Comparison of ENCODE assay signal across 10 cellular contexts in genomic region chr16:177394-177822, GRCh38. TPM values are rescaled to one million over a fixed set of nuclear protein-coding genes. Genes with fewer than 3 reads are reported as not detected.
DNase-seq lines count a peak whose midpoint lies in the region; ATAC-seq, FAIRE-seq and TF ChIP-seq lines count a peak whose summit lies in the region.
"Had no signal": no experiment of that assay in that cellular context is flagged by ENCODE, and none has a peak within 500 bp of the region (broad histone marks: within the 10 kb centered on the region; RNA-seq: fewer than 3 reads in every experiment).

No MANE protein-coding gene starts in this region.

- H4K8ac ChIP-seq in H1 (ENCODE audit: extremely low read depth, insufficient read depth, low read length), result no peak overlapping the region

- H3K27me3 Mint-ChIP-seq in natural killer cell (ENCODE audit: low read depth in 2 of 2), result peaks cover 22 to 31% of the 10 kb centered on the region in 2 donors
- peaks cover 24 to 25% of the 10 kb centered on the region in 2 donors for H3K27me3 Mint-ChIP-seq in natural killer cell treated with Interleukin-12 subunit alpha and Interleukin-12 subunit beta and Interleukin-15 and Interleukin-18, amount 100 ng/mL, for 72 hours

- H2AFZ ChIP-seq in H1 (ENCODE audit: low read length), result no peak overlapping the region

- no peak overlapping the region for H4K5ac ChIP-seq in H1 (ENCODE audit: insufficient read length, low read depth, low read length)

- no peaks in the 10 kb centered on the region for H3K9me3 ChIP-seq in H1 (ENCODE audit: insufficient read depth in 2 of 2, low read depth in 1 of 2, low read length in 1 of 2)
- no peaks in the 10 kb centered on the region for H3K9me3 ChIP-seq in Peyer's patch
- H3K9me3 ChIP-seq: MG63 had no signal

- TF ChIP-seq EP300 in H1 (IDR thresholded peaks at IDR 0.05; ENCODE audit: borderline replicate concordance in 1 of 2, low read depth in 2 of 2, low read length in 2 of 2), result no peak

- no peak overlapping the region for H2BK15ac ChIP-seq in H1 (ENCODE audit: low read length)

- H2AK5ac ChIP-seq in H1 (ENCODE audit: low read depth, low read length), result no peak overlapping the region

- H3K23ac ChIP-seq in H1 (ENCODE audit: insufficient read length), result no peak overlapping the region

- H3K9ac ChIP-seq in H1 (replicated peaks in 1 of 4; ENCODE audit: extremely low read depth in 1 of 4, low read depth in 3 of 4, low read length in 3 of 4), result no peak overlapping the region

- no peak overlapping the region for H3K14ac ChIP-seq in H1 (ENCODE audit: insufficient read length)

- peaks cover 9% of the 10 kb centered on the region; the same call in 1 of the 2 replicates for H3K23me2 ChIP-seq in H1 (ENCODE audit: low read depth, low read length)

- no peak overlapping the region for H4K91ac ChIP-seq in H1 (replicated peaks; ENCODE audit: insufficient read length, low read length)

- H4K20me1 ChIP-seq in H1 (replicated peaks in 1 of 2; ENCODE audit: control insufficient read depth in 1 of 2, insufficient read depth in 2 of 2, low read length in 2 of 2), result peaks cover 11 to 20% of the 10 kb centered on the region in 2 experiments

- H2BK12ac ChIP-seq in H1 (ENCODE audit: low read depth, low read length), result no peak overlapping the region

- peaks cover 54 to 76% (median 69%) of the 10 kb centered on the region in 4 experiments for H3K27me3 ChIP-seq in H1 (replicated peaks in 1 of 4; ENCODE audit: control insufficient read depth in 3 of 4, extremely low read depth in 1 of 4, insufficient read depth in 3 of 4, low read length in 3 of 4)
- peaks cover 0 to 45% of the 10 kb centered on the region in 2 donors for H3K27me3 ChIP-seq in Peyer's patch

- no peaks in the 10 kb centered on the region for H3K79me1 ChIP-seq in H1 (ENCODE audit: low read depth, low read length)

- H3K18ac ChIP-seq in H1 (ENCODE audit: extremely low read depth, low read length), result no peak overlapping the region

- H2BK120ac ChIP-seq in H1 (replicated peaks; ENCODE audit: low read depth, low read length), result no peak overlapping the region

- TF ChIP-seq RAD21 in H1 (IDR thresholded peaks at IDR 0.05 in 1 of 2, conservative IDR thresholded peaks at IDR 0.05 in 1 of 2; ENCODE audit: low read depth in 2 of 2, low read length in 2 of 2), result no peak

- no peaks in the 10 kb centered on the region for H3K9me3 Mint-ChIP-seq in natural killer cell
- no peaks in the 10 kb centered on the region for H3K9me3 Mint-ChIP-seq in natural killer cell treated with Interleukin-12 subunit alpha and Interleukin-12 subunit beta and Interleukin-15 and Interleukin-18, amount 100 ng/mL, for 72 hours

- no peak for TF ChIP-seq CTCF in natural killer cell (IDR thresholded peaks at IDR 0.05)
- no peak for TF ChIP-seq CTCF in H1 (IDR thresholded peaks at IDR 0.05; ENCODE audit: control extremely low read depth in 1 of 3, insufficient read depth in 1 of 3, low read depth in 1 of 3, low read length in 3 of 3)
- TF ChIP-seq CTCF in Peyer's patch (IDR thresholded peaks at IDR 0.05), result no peak

- no peaks in the 10 kb centered on the region for H3K36me3 Mint-ChIP-seq in natural killer cell
- H3K36me3 Mint-ChIP-seq in natural killer cell treated with Interleukin-12 subunit alpha and Interleukin-12 subunit beta and Interleukin-15 and Interleukin-18, amount 100 ng/mL, for 72 hours, result no peaks in the 10 kb centered on the region

- no peaks in the 10 kb centered on the region for H3K36me3 ChIP-seq in H1 (ENCODE audit: control insufficient read depth in 2 of 4, insufficient read depth in 4 of 4, low read length in 3 of 4)
- no peaks in the 10 kb centered on the region for H3K36me3 ChIP-seq in Peyer's patch

- peaks cover 0 to 10% of the 10 kb centered on the region in 2 donors for H3K4me1 Mint-ChIP-seq in natural killer cell
- H3K4me1 Mint-ChIP-seq in natural killer cell treated with Interleukin-12 subunit alpha and Interleukin-12 subunit beta and Interleukin-15 and Interleukin-18, amount 100 ng/mL, for 72 hours (ENCODE audit: low read depth in 2 of 2), result peaks cover 0 to 9% of the 10 kb centered on the region in 2 donors

- no peak overlapping the region for H3K27ac Mint-ChIP-seq in natural killer cell
- H3K27ac Mint-ChIP-seq in natural killer cell treated with Interleukin-12 subunit alpha and Interleukin-12 subunit beta and Interleukin-15 and Interleukin-18, amount 100 ng/mL, for 72 hours, result no peak overlapping the region

- no peak for ATAC-seq in natural killer cell
- no peak for ATAC-seq in natural killer cell treated with Interleukin-12 subunit alpha and Interleukin-12 subunit beta and Interleukin-15 and Interleukin-18, amount 100 ng/mL, for 72 hours
- ATAC-seq: left colon had no signal

- H3K4me3 Mint-ChIP-seq in natural killer cell, result peak overlapping the region; percentile 21
- no peak overlapping the region for H3K4me3 Mint-ChIP-seq in natural killer cell treated with Interleukin-12 subunit alpha and Interleukin-12 subunit beta and Interleukin-15 and Interleukin-18, amount 100 ng/mL, for 72 hours

- H3K4me1 ChIP-seq in H1 (replicated peaks in 1 of 4; ENCODE audit: control insufficient read depth in 3 of 4, insufficient read depth in 4 of 4, low read length in 3 of 4), result peaks cover 0 to 9% (median 4%) of the 10 kb centered on the region in 4 experiments; a peak in 5 of 7 replicates
- peaks cover 7 to 17% (median 14%) of the 10 kb centered on the region in 4 donors for H3K4me1 ChIP-seq in Peyer's patch

- POLR2A ChIA-PET in H1 (lab: Charles Lee; ENCODE audit: partially characterized antibody), result interaction anchor here (0.6 to 2.3 kb wide), 3 partner anchors 10 to 20 kb away, joined by 3 to 16 read pairs (median 4); partner anchors contain the start of gene HBM

- CTCF ChIA-PET in H1 (lab: Charles Lee; ENCODE audit: partially characterized antibody), result interaction anchor here (0.7 to 2.5 kb wide), 4 partner anchors 10 to 112 kb away, joined by 3 to 14 read pairs (median 5); no protein-coding TSS in a partner anchor

- H2BK5ac ChIP-seq in H1 (ENCODE audit: low read depth, low read length), result no peak overlapping the region

- no peak overlapping the region for H3K56ac ChIP-seq in H1 (replicated peaks; ENCODE audit: insufficient read length, low read depth, low read length)

- H3K79me2 ChIP-seq in H1 (ENCODE audit: control insufficient read depth in 1 of 2, insufficient read depth in 2 of 2, low read length in 2 of 2), result no peaks in the 10 kb centered on the region

- peak overlapping the region in 1 of 2 experiments; percentile 33; a peak in 1 of 4 replicates for H3K4me2 ChIP-seq in H1 (ENCODE audit: insufficient read depth in 1 of 2, low read depth in 2 of 2, low read length in 2 of 2)

- FAIRE-seq in H1 (lab: Jason Lieb, UNC), result no peak

- intact Hi-C loops in natural killer cell (cut with micrococcal nuclease), result no loop called here

- no peak overlapping the region for H2BK20ac ChIP-seq in H1 (ENCODE audit: low read length)

- DNase-seq in natural killer cell (no peak), NCI-H82 (lab: John Stamatoyannopoulos, UW) (peak; percentile 27), H1 (ENCODE audit: low read depth in 1 of 2, low spot score in 2 of 2) (no peak), dedifferentiated amniotic fluid mesenchymal stem cell (ENCODE audit: extremely low spot score) (no peak), ecto neural progenitor cell (ENCODE audit: low spot score) (no peak), Peyer's patch (no peak)
- DNase-seq in natural killer cell treated with Interleukin-12 subunit alpha and Interleukin-12 subunit beta and Interleukin-15 and Interleukin-18, amount 100 ng/mL, for 72 hours (ENCODE audit: low spot score), result no peak
- DNase-seq: left colon, MG63, retina had no signal

- TF ChIP-seq POLR2A in H1 (IDR thresholded peaks at IDR 0.05; ENCODE audit: control extremely low read depth in 1 of 2, low read depth in 2 of 2, low read length in 2 of 2) (no peak), Peyer's patch (IDR thresholded peaks at IDR 0.05) (no peak)

- 28% methylated on average over 11 of the region's 13 CpGs; no CpG with 5 or more reads in 1 of the 2 experiments for WGBS in H1 (ENCODE audit: extremely low coverage in 1 of 2, insufficient coverage in 1 of 2, insufficient read length in 1 of 2, insufficient replicate concordance in 2 of 2, low coverage in 1 of 2, low lambda C conversion rate in 2 of 2, missing lambda C conversion rate in 1 of 2), 2 experiments

- H3K4me3 ChIP-seq in H1 (ENCODE audit: extremely low read depth in 1 of 4, insufficient read depth in 2 of 4, low read depth in 3 of 4, low read length in 4 of 4) (peak overlapping the region in 1 of 4 experiments; percentile 16; a peak in 1 of 8 replicates), Peyer's patch (no peak overlapping the region)
- H3K4me3 ChIP-seq: MG63 had no signal

- H3K27ac ChIP-seq in H1 (ENCODE audit: low read depth, low read length), result no peak overlapping the region
- no peak overlapping the region for H3K27ac ChIP-seq in Peyer's patch

- no peak overlapping the region for H3K4ac ChIP-seq in H1 (replicated peaks; ENCODE audit: insufficient read length, low read depth, low read length)

RNA-seq across cellular contexts. Expression of gene HBA1, which starts 0.9 kb away (rescaled TPM):
- total RNA-seq in natural killer cell (10 to 100 TPM in 1 of 3 donors, not detected in 2; 16.9 TPM), Peyer's patch (not detected)
- 1 to 10 TPM in 1 of 2 donors, not detected in 1; 4.6 TPM for total RNA-seq in natural killer cell treated with Interleukin-12 subunit alpha and Interleukin-12 subunit beta and Interleukin-15 and Interleukin-18, amount 100 ng/mL, for 72 hours
- total RNA-seq in H1 (2021; fragmentation: NEBNext Ultra II Directional; extraction: Animal tissue kit (Norgen Biotek cat#: 25700)), result 1.1 and 2.3 TPM in 2 replicates
- polyA plus RNA-seq in H1 (2011; rRNA removed), result 2.3 and 8.6 TPM in 2 replicates
- polyA plus RNA-seq in H1 (2011; cell fraction: cytosol; rRNA removed), result 2.0 TPM
- polyA plus RNA-seq in H1 (2011; cell fraction: nucleus; rRNA removed), result 1.6 TPM
- 1.2 to 1.6 TPM (median 1.4 TPM) in 3 of 4 replicates, not detected in the other for polyA plus RNA-seq in H1 (2012, experiment 1 of 2)
- polyA plus RNA-seq in H1 (2012, experiment 2 of 2), result 4.5 TPM
- 2.9 TPM for polyA plus RNA-seq in H1 (2013, experiment 1 of 2)
- 3.2 TPM for polyA plus RNA-seq in H1 (2013, experiment 2 of 2)
- not detected in 2 replicates for polyA minus RNA-seq in H1 (2011; rRNA and poly(A)+ RNA removed)
- 10.6 TPM for polyA minus RNA-seq in H1 (2011; cell fraction: cytosol; rRNA and poly(A)+ RNA removed)
- polyA minus RNA-seq in H1 (2011; cell fraction: nucleus; rRNA and poly(A)+ RNA removed), result not detected

RNA-seq across cellular contexts. Expression of gene HBQ1, which starts 2.9 kb away (rescaled TPM):
- total RNA-seq in natural killer cell, result 1 to 10 TPM in 2 of 3 donors, not detected in 1; 1.0 to 2.0 TPM
- total RNA-seq in natural killer cell treated with Interleukin-12 subunit alpha and Interleukin-12 subunit beta and Interleukin-15 and Interleukin-18, amount 100 ng/mL, for 72 hours, result not detected
- total RNA-seq in H1 (2021; fragmentation: NEBNext Ultra II Directional; extraction: Animal tissue kit (Norgen Biotek cat#: 25700)), result 1.4 and 2.9 TPM in 2 replicates
- polyA plus RNA-seq in H1 (2011; rRNA removed), result 17.1 and 24.6 TPM in 2 replicates
- polyA plus RNA-seq in H1 (2011; cell fraction: cytosol; rRNA removed), result 8.1 TPM
- polyA plus RNA-seq in H1 (2011; cell fraction: nucleus; rRNA removed), result 10.5 TPM
- polyA plus RNA-seq in H1 (2012, experiment 1 of 2), result 1.9 to 5.8 TPM (median 2.9 TPM) in 4 replicates
- polyA plus RNA-seq in H1 (2012, experiment 2 of 2), result 6.6 TPM
- polyA plus RNA-seq in H1 (2013, experiment 1 of 2), result 5.8 TPM
- 6.4 TPM for polyA plus RNA-seq in H1 (2013, experiment 2 of 2)
- 0.47 TPM in 1 of 2 replicates, not detected in the other for polyA minus RNA-seq in H1 (2011; rRNA and poly(A)+ RNA removed)
- not detected for polyA minus RNA-seq in H1 (2011; cell fraction: cytosol; rRNA and poly(A)+ RNA removed)
- 1.6 TPM for polyA minus RNA-seq in H1 (2011; cell fraction: nucleus; rRNA and poly(A)+ RNA removed)
- total RNA-seq in Peyer's patch, result not detected
- total RNA-seq: left colon had no signal

RNA-seq across cellular contexts. Expression of gene HBA2, which starts 4.7 kb away (rescaled TPM):
- total RNA-seq in natural killer cell (1 to 10 TPM in 2 of 3 donors, not detected in 1; 3.2 to 9.9 TPM), Peyer's patch (1 to 10 TPM in 1 of 4 donors, not detected in 3; 9.1 TPM)
- not detected for total RNA-seq in natural killer cell treated with Interleukin-12 subunit alpha and Interleukin-12 subunit beta and Interleukin-15 and Interleukin-18, amount 100 ng/mL, for 72 hours
- total RNA-seq in H1 (2021; fragmentation: NEBNext Ultra II Directional; extraction: Animal tissue kit (Norgen Biotek cat#: 25700)), result 1.1 TPM in 1 of 2 replicates, not detected in the other
- polyA plus RNA-seq in H1 (2011; rRNA removed), result 6.1 and 8.1 TPM in 2 replicates
- polyA plus RNA-seq in H1 (2011; cell fraction: cytosol; rRNA removed), result 2.7 TPM
- 4.4 TPM for polyA plus RNA-seq in H1 (2011; cell fraction: nucleus; rRNA removed)
- 0.80 to 2.8 TPM (median 2.0 TPM) in 4 replicates for polyA plus RNA-seq in H1 (2012, experiment 1 of 2)
- 2.8 TPM for polyA plus RNA-seq in H1 (2012, experiment 2 of 2)
- polyA plus RNA-seq in H1 (2013, experiment 1 of 2), result 3.0 TPM
- 3.5 TPM for polyA plus RNA-seq in H1 (2013, experiment 2 of 2)
- 0.41 and 0.61 TPM in 2 replicates for polyA minus RNA-seq in H1 (2011; rRNA and poly(A)+ RNA removed)
- polyA minus RNA-seq in H1 (2011; cell fraction: cytosol; rRNA and poly(A)+ RNA removed), result 2.8 TPM
- polyA minus RNA-seq in H1 (2011; cell fraction: nucleus; rRNA and poly(A)+ RNA removed), result 5.1 TPM

RNA-seq across cellular contexts. Expression of gene HBM, which starts 11.6 kb away (rescaled TPM):
- not detected for total RNA-seq in natural killer cell
- total RNA-seq in natural killer cell treated with Interleukin-12 subunit alpha and Interleukin-12 subunit beta and Interleukin-15 and Interleukin-18, amount 100 ng/mL, for 72 hours, result not detected
- not detected in 2 replicates for total RNA-seq in H1 (2021; fragmentation: NEBNext Ultra II Directional; extraction: Animal tissue kit (Norgen Biotek cat#: 25700))
- polyA plus RNA-seq in H1 (2011; rRNA removed), result 0.78 and 0.88 TPM in 2 replicates
- polyA plus RNA-seq in H1 (2011; cell fraction: cytosol; rRNA removed), result not detected
- polyA plus RNA-seq in H1 (2011; cell fraction: nucleus; rRNA removed), result not detected
- polyA plus RNA-seq in H1 (2012, experiment 1 of 2), result not detected in 4 replicates
- not detected for polyA plus RNA-seq in H1 (2012, experiment 2 of 2)
- polyA plus RNA-seq in H1 (2013, experiment 1 of 2), result not detected
- polyA plus RNA-seq in H1 (2013, experiment 2 of 2), result not detected
- not detected in 2 replicates for polyA minus RNA-seq in H1 (2011; rRNA and poly(A)+ RNA removed)
- not detected for polyA minus RNA-seq in H1 (2011; cell fraction: cytosol; rRNA and poly(A)+ RNA removed)
- polyA minus RNA-seq in H1 (2011; cell fraction: nucleus; rRNA and poly(A)+ RNA removed), result not detected
- total RNA-seq in Peyer's patch, result not detected
- total RNA-seq: left colon had no signal

RNA-seq across cellular contexts. Expression of gene HBZ, which starts 25.0 kb away (rescaled TPM):
- not detected for total RNA-seq in natural killer cell
- not detected for total RNA-seq in natural killer cell treated with Interleukin-12 subunit alpha and Interleukin-12 subunit beta and Interleukin-15 and Interleukin-18, amount 100 ng/mL, for 72 hours
- not detected in 2 replicates for total RNA-seq in H1 (2021; fragmentation: NEBNext Ultra II Directional; extraction: Animal tissue kit (Norgen Biotek cat#: 25700))
- polyA plus RNA-seq in H1 (2011; rRNA removed), result 0.12 TPM in 1 of 2 replicates, not detected in the other
- polyA plus RNA-seq in H1 (2011; cell fraction: cytosol; rRNA removed), result 0.12 TPM
- 0.20 TPM for polyA plus RNA-seq in H1 (2011; cell fraction: nucleus; rRNA removed)
- not detected in 4 replicates for polyA plus RNA-seq in H1 (2012, experiment 1 of 2)
- not detected for polyA plus RNA-seq in H1 (2012, experiment 2 of 2)
- 0.14 TPM for polyA plus RNA-seq in H1 (2013, experiment 1 of 2)
- polyA plus RNA-seq in H1 (2013, experiment 2 of 2), result 0.22 TPM
- polyA minus RNA-seq in H1 (2011; rRNA and poly(A)+ RNA removed), result not detected in 2 replicates
- 6.6 TPM for polyA minus RNA-seq in H1 (2011; cell fraction: cytosol; rRNA and poly(A)+ RNA removed)
- polyA minus RNA-seq in H1 (2011; cell fraction: nucleus; rRNA and poly(A)+ RNA removed), result not detected
- not detected for total RNA-seq in Peyer's patch
- total RNA-seq: left colon had no signal
